In the genomic region with DNA sequence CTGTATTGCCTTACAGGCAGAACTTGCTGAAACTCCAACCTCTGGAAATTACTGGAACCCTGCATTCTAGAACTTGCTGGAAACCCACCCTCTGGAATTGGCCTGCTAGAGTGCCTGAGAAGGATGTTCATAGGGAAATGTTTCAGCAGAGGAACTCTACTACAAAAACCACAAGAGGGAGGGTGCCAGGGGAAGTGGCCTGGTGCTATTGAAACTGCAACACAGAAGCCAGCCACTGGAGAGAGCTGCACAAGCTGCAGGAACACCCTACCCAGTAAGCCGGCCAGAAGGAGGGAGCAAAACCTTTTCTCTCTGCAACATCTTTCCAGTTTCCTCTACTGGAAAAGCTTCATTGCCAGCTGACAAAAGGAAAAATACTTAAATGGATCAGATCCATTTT, we compare ENCODE assay signal across 9 cellular contexts. TPM values are rescaled to one million over a fixed set of nuclear protein-coding genes. Genes with fewer than 3 reads are reported as not detected.
DNase-seq lines count a peak whose midpoint lies in the region; ATAC-seq, FAIRE-seq and TF ChIP-seq lines count a peak whose summit lies in the region.
"Had no signal": no experiment of that assay in that cellular context is flagged by ENCODE, and none has a peak within 500 bp of the region (broad histone marks: within the 10 kb centered on the region; RNA-seq: fewer than 3 reads in every experiment).

No MANE protein-coding gene starts in this region.

- H3K4me3 ChIP-seq in AG04450 (ENCODE audit: low read depth, low read length) (no peak overlapping the region), Panc1 (ENCODE audit: low read depth in 2 of 2, low read length in 2 of 2) (no peak overlapping the region), K562 (no peak overlapping the region)

- no peaks in the 10 kb centered on the region for H3K36me3 Mint-ChIP-seq in nephron (ENCODE audit: low read depth)
- H3K36me3 Mint-ChIP-seq in type B pancreatic cell = no peaks in the 10 kb centered on the region
- H3K36me3 Mint-ChIP-seq: brain had no signal

- FAIRE-seq in K562 (lab: Jason Lieb, UNC) = no peak

- TF ChIP-seq POLR2A in GM18505 (IDR thresholded peaks at IDR 0.05; ENCODE audit: borderline replicate concordance, extremely low read depth, insufficient read depth, insufficient read length) = no peak
- no peak for TF ChIP-seq POLR2A in K562 (conservative IDR thresholded peaks at IDR 0.05)

- H3K27ac Mint-ChIP-seq in nephron (no peak overlapping the region), type B pancreatic cell (no peak overlapping the region)
- H3K27ac Mint-ChIP-seq: brain had no signal

- H3K9me3 ChIP-seq in AG04450 (ENCODE audit: control insufficient read depth, insufficient read depth, low read length) = no peaks in the 10 kb centered on the region
- no peaks in the 10 kb centered on the region for H3K9me3 ChIP-seq in Panc1 (ENCODE audit: control insufficient read depth, insufficient read depth, low read depth, low read length)
- H3K9me3 ChIP-seq in K562 (replicated peaks; ENCODE audit: control insufficient read depth, insufficient read depth, low read depth, low read length) = no peaks in the 10 kb centered on the region

- H3K79me2 ChIP-seq in K562 (ENCODE audit: control insufficient read depth, insufficient read depth, low read length) = peaks cover 19% of the 10 kb centered on the region

- CTCF ChIA-PET in AG04450 (lab: Charles Lee) (no interaction called here), Panc1 (lab: Charles Lee) (no interaction called here), K562 (lab: Yijun Ruan, JAX; ENCODE audit: low intra/inter-chr PET ratio) (no interaction called here)

- POLR2A ChIA-PET in AG04450 (lab: Yijun Ruan, JAX) = no interaction called here
- POLR2A ChIA-PET in Panc1 (lab: Charles Lee) = no interaction called here
- POLR2A ChIA-PET in K562 (lab: Yijun Ruan, JAX) = no interaction called here

- H3K36me3 ChIP-seq in Panc1 (ENCODE audit: control insufficient read depth, insufficient read depth, low read length) (no peaks in the 10 kb centered on the region), K562 (ENCODE audit: control insufficient read depth, insufficient read depth, low read length) (no peaks in the 10 kb centered on the region)

- H3K4me3 Mint-ChIP-seq in nephron (peak overlapping the region in 2 of 3 experiments; percentile 14 to 24), type B pancreatic cell (no peak overlapping the region)

- H3K27ac ChIP-seq in AG04450 (ENCODE audit: low read depth, low read length) = no peak overlapping the region
- H3K27ac ChIP-seq in Panc1 (ENCODE audit: low read length) = no peak overlapping the region
- no peak overlapping the region for H3K27ac ChIP-seq in K562 (ENCODE audit: extremely low read depth, low read depth, low read length)

- no TSS peak for BruUV-seq in Panc1 (replicated peaks; lab: Mats Ljungman, UMichigan)
- BruUV-seq in K562 (replicated peaks; lab: Mats Ljungman, UMichigan) = no TSS peak

- H3K4me1 ChIP-seq in Panc1 (ENCODE audit: control insufficient read depth, insufficient read depth, low read length) (no peaks in the 10 kb centered on the region; the same call in 1 of the 2 replicates), K562 (replicated peaks in 1 of 2; ENCODE audit: control insufficient read depth in 2 of 2, insufficient read depth in 2 of 2, low read length in 2 of 2) (no peaks in the 10 kb centered on the region)

- H3K9me1 ChIP-seq in K562 (ENCODE audit: control insufficient read depth, insufficient read depth, low read length) = no peaks in the 10 kb centered on the region

- H3K27me3 ChIP-seq in AG04450 (ENCODE audit: control insufficient read depth, insufficient read depth, low read length) (no peaks in the 10 kb centered on the region), Panc1 (ENCODE audit: control insufficient read depth, insufficient read depth, low read length) (no peaks in the 10 kb centered on the region), K562 (ENCODE audit: control insufficient read depth in 2 of 2, insufficient read depth in 2 of 2, low read length in 2 of 2) (no peaks in the 10 kb centered on the region)

- intact Hi-C loops in Panc1 (cut with micrococcal nuclease; ENCODE audit: unreplicated experiment) (no loop called here), K562 (cut with micrococcal nuclease) (no loop called here)

- no peak for DNase-seq in AG04450 (ENCODE audit: low read depth, low spot score)
- DNase-seq in Panc1 (ENCODE audit: low read depth, low spot score) = no peak
- peak in 1 of 4 experiments; percentile 12 for DNase-seq in K562 (ENCODE audit: extremely low read depth in 1 of 4, low spot score in 3 of 4)
- no peak for DNase-seq in type B pancreatic cell (ENCODE audit: extremely low spot score, unreplicated experiment)

- peak; percentile 48 for ATAC-seq in GM18505 (IDR thresholded peaks at IDR 0.05; ENCODE audit: unreplicated experiment)
- ATAC-seq in HG02973 (IDR thresholded peaks at IDR 0.05; ENCODE audit: unreplicated experiment) = peak; percentile 33
- no peak for ATAC-seq in Panc1
- no peak for ATAC-seq in K562
- no peak for ATAC-seq in HG02571 (IDR thresholded peaks at IDR 0.05; ENCODE audit: unreplicated experiment)

- H3K4me2 ChIP-seq in K562 (ENCODE audit: insufficient read depth, low read length) = no peak overlapping the region

- WGBS in K562 (ENCODE audit: insufficient coverage, low coverage, missing lambda C conversion rate) = no CpG with 5 or more reads among the region's 1 CpG

- in situ Hi-C loops in Panc1 (cut with HindIII; ENCODE audit: low pct_unique_long_range_greater_than_20kb, low sequenced_read_pairs) (no loop called here), K562 (cut with MboI) (no loop called here)

- no peak overlapping the region for H2AFZ ChIP-seq in K562 (ENCODE audit: low read depth, low read length)

- TF ChIP-seq RAD21 in K562 (CRISPR knock-in tag; conservative IDR thresholded peaks at IDR 0.05 in 1 of 2, IDR thresholded peaks at IDR 0.05 in 1 of 2) = no peak

- H3K9ac ChIP-seq in K562 (ENCODE audit: insufficient read depth in 1 of 2, low read depth in 2 of 2, low read length in 2 of 2) = no peak overlapping the region

- no peaks in the 10 kb centered on the region for H4K20me1 ChIP-seq in K562 (replicated peaks; ENCODE audit: control insufficient read depth, insufficient read depth, low read length)

- no peak for TF ChIP-seq EP300 in K562 (IDR thresholded peaks at IDR 0.05; ENCODE audit: low read length)

- H3K4me1 Mint-ChIP-seq in nephron = peaks cover 4% of the 10 kb centered on the region
- no peaks in the 10 kb centered on the region for H3K4me1 Mint-ChIP-seq in type B pancreatic cell (ENCODE audit: unreplicated experiment)

- TF ChIP-seq CTCF in AG04450 (IDR thresholded peaks at IDR 0.05; ENCODE audit: low read depth, low read length) (peak; percentile 19; the same call in 1 of the 2 replicates), Panc1 (IDR thresholded peaks at IDR 0.05) (peak; percentile 43), K562 (IDR thresholded peaks at IDR 0.05 in 2 of 3, conservative IDR thresholded peaks at IDR 0.05 in 1 of 3; ENCODE audit: insufficient read depth in 2 of 3, low read depth in 1 of 3, low read length in 3 of 3) (peak in 2 of 3 experiments; percentile 13 to 34; a peak in 3 of 6 replicates), nephron (IDR thresholded peaks at IDR 0.05; ENCODE audit: unreplicated experiment in 3 of 3) (no peak), type B pancreatic cell (conservative IDR thresholded peaks at IDR 0.05) (no peak)

- H3K9me3 Mint-ChIP-seq in nephron (peaks cover 10% of the 10 kb centered on the region), type B pancreatic cell (no peaks in the 10 kb centered on the region)

- H3K27me3 Mint-ChIP-seq in nephron (ENCODE audit: low read depth) (peaks cover 8% of the 10 kb centered on the region), type B pancreatic cell (no peaks in the 10 kb centered on the region)

TF ChIP-seq in K562, 482 proteins besides CTCF, POLR2A, EP300 and RAD21:
- TF ChIP-seq ZNF699 (CRISPR knock-in tag; IDR thresholded peaks at IDR 0.05; ENCODE audit: insufficient replicate concordance) (no peak), HDAC1 (IDR thresholded peaks at IDR 0.05) (no peak), ZNF311 (CRISPR knock-in tag; IDR thresholded peaks at IDR 0.05) (no peak), COPS2 (conservative IDR thresholded peaks at IDR 0.05) (no peak), TCFL5 (CRISPR knock-in tag; conservative IDR thresholded peaks at IDR 0.05) (no peak), CTBP1 (IDR thresholded peaks at IDR 0.05; ENCODE audit: borderline replicate concordance) (no peak)

RNA-seq across cellular contexts. Expression of a gene that starts 2.5 kb away (rescaled TPM):
- 6.3 and 8.1 TPM in 2 replicates for polyA plus RNA-seq in AG04450 (2011; rRNA removed)
- 17.1 and 31.4 TPM in 2 replicates for polyA minus RNA-seq in AG04450 (2011; rRNA and poly(A)+ RNA removed)
- 31.6 TPM for total RNA-seq in Panc1 (2021; ENCODE audit: unreplicated experiment)
- polyA plus RNA-seq in Panc1 (2012; ENCODE audit: insufficient read length) = 10.1 TPM
- 41.0 and 116 TPM in 2 replicates for total RNA-seq in K562 (2011; cell fraction: chromatin; rRNA removed; ENCODE audit: low replicate concordance)
- 10.3 and 12.0 TPM in 2 replicates for total RNA-seq in K562 (2011; cell fraction: nucleolus; rRNA removed)
- 80.4 and 152 TPM in 2 replicates for total RNA-seq in K562 (2011; cell fraction: nucleoplasm; rRNA removed)
- 3.1 and 6.4 TPM in 2 replicates for total RNA-seq in K562 (2014; rRNA removed)
- total RNA-seq in K562 (2014; rRNA removed; fragmentation: Illumina TruSeq; extraction: Trizol) = 11.5 and 12.4 TPM in 2 replicates
- 11.6 and 12.0 TPM in 2 replicates for total RNA-seq in K562 (2015; rRNA removed; fragmentation: Illumina TruSeq; extraction: Trizol)
- 10.3 and 11.6 TPM in 2 replicates for total RNA-seq in K562 (2021)
- 9.1 and 14.3 TPM in 2 replicates for polyA plus RNA-seq in K562 (2011; rRNA removed)
- polyA plus RNA-seq in K562 (2011; cell fraction: cytosol; rRNA removed) = 2.6 and 4.7 TPM in 2 replicates
- 15.1 and 15.3 TPM in 2 replicates for polyA plus RNA-seq in K562 (2011; cell fraction: nucleus; rRNA removed)
- 2.6 and 3.7 TPM in 2 replicates for polyA plus RNA-seq in K562 (2012)
- polyA plus RNA-seq in K562 (2014; fragmentation: Illumina TruSeq; extraction: Trizol) = 5.6 and 5.8 TPM in 2 replicates
- under 1 TPM; 0.56 to 0.72 TPM for polyA plus RNA-seq in K562 (2014; fragmentation: Nextera tagmentation; extraction: Ambion mirVana)
- 3.4 and 5.6 TPM in 2 replicates for polyA plus RNA-seq in K562 (2014; rRNA removed)
- 67.5 and 70.4 TPM in 2 replicates for polyA minus RNA-seq in K562 (2011; rRNA and poly(A)+ RNA removed)
- 11.6 and 16.0 TPM in 2 replicates for polyA minus RNA-seq in K562 (2011; cell fraction: cytosol; rRNA and poly(A)+ RNA removed)
- polyA minus RNA-seq in K562 (2011; cell fraction: nucleus; rRNA and poly(A)+ RNA removed) = 28.7 and 36.1 TPM in 2 replicates
- 36.2 and 37.8 TPM in 2 replicates for total RNA-seq in type B pancreatic cell (ENCODE audit: low replicate concordance)

Comparison
In these comparisons a context has a peak if more than half of its experiments do, and no peak if none do; other contexts are left out.
1. CTCF ChIP-seq: peak in AG04450 (single experiment), Panc1 (single experiment) and K562 (2 of 3); none in nephron (0 of 3) and type B pancreatic cell (single experiment).
2. ATAC-seq: peak in GM18505 (single experiment) and HG02973 (single experiment); none in Panc1 (single experiment), K562 (single experiment) and HG02571 (single experiment).